ENCODE assay signal across 8 cellular contexts in genomic region chr21:34745557-34746255, GRCh38.
DNase-seq lines count a peak whose midpoint lies in the region; ATAC-seq and TF ChIP-seq lines count a peak whose summit lies in the region.

No MANE protein-coding gene starts in this region.

- H2AFZ ChIP-seq in neural progenitor cell (replicated peaks), result peak overlapping the region; percentile 12

- no peak overlapping the region for H3K4me2 ChIP-seq in neural progenitor cell

- H3K4me1 Mint-ChIP-seq in activated T-cell treated with anti-CD3 and anti-CD28 coated beads, Interleukin-2, amount 50 U/mL, for 4 hours (ENCODE audit: low read depth), result peaks cover 2% of the 10 kb centered on the region
- peaks cover 4% of the 10 kb centered on the region for H3K4me1 Mint-ChIP-seq in neural progenitor cell

- ATAC-seq in GM21381 (IDR thresholded peaks at IDR 0.05; ENCODE audit: unreplicated experiment), result peak; percentile 75
- peak; percentile 95 for ATAC-seq in Panc1
- ATAC-seq in activated T-cell treated with anti-CD3 and anti-CD28 coated beads, Interleukin-2, amount 50 U/mL, for 4 hours, result peak; percentile 83 to 84

- H3K4me1 ChIP-seq in Panc1 (ENCODE audit: control insufficient read depth, insufficient read depth, low read length) (peaks cover 4% of the 10 kb centered on the region), neural progenitor cell (no peaks in the 10 kb centered on the region)

- no peak overlapping the region for H3K27ac Mint-ChIP-seq in neural progenitor cell

- H3K4me3 Mint-ChIP-seq in activated T-cell treated with anti-CD3 and anti-CD28 coated beads, Interleukin-2, amount 50 U/mL, for 4 hours, result peak overlapping the region; percentile 58
- no peak overlapping the region for H3K4me3 Mint-ChIP-seq in neural progenitor cell

- no peaks in the 10 kb centered on the region for H3K9me3 Mint-ChIP-seq in activated T-cell treated with anti-CD3 and anti-CD28 coated beads, Interleukin-2, amount 50 U/mL, for 4 hours
- no peaks in the 10 kb centered on the region for H3K9me3 Mint-ChIP-seq in neural progenitor cell

- H3K27ac ChIP-seq in Panc1 (ENCODE audit: low read length), result no peak overlapping the region
- H3K27ac ChIP-seq in neural progenitor cell, result no peak overlapping the region

- H3K27me3 ChIP-seq in Panc1 (ENCODE audit: control insufficient read depth, insufficient read depth, low read length), result no peaks in the 10 kb centered on the region
- H3K27me3 ChIP-seq in neural progenitor cell, result no peaks in the 10 kb centered on the region

- BruUV-seq in Panc1 (replicated peaks; lab: Mats Ljungman, UMichigan), result no TSS peak

- no peaks in the 10 kb centered on the region for H4K20me1 ChIP-seq in neural progenitor cell (ENCODE audit: low read depth)

- CTCF ChIA-PET in Panc1 (lab: Charles Lee), result interaction anchor here (0.7 to 1.2 kb wide), 6 partner anchors 19 to 1094 kb away, joined by 3 to 8 read pairs (median 3); partner anchors contain the start of gene RUNX1

- no peak overlapping the region for H3K9ac ChIP-seq in neural progenitor cell

- H3K9me3 ChIP-seq in Panc1 (ENCODE audit: control insufficient read depth, insufficient read depth, low read depth, low read length) (no peaks in the 10 kb centered on the region), neural progenitor cell (ENCODE audit: low read depth) (no peaks in the 10 kb centered on the region)

- POLR2A ChIA-PET in Panc1 (lab: Charles Lee), result no interaction called here

- no peaks in the 10 kb centered on the region for H3K79me2 ChIP-seq in neural progenitor cell (ENCODE audit: low read depth)

- H3K36me3 ChIP-seq in Panc1 (ENCODE audit: control insufficient read depth, insufficient read depth, low read length) (no peaks in the 10 kb centered on the region), neural progenitor cell (no peaks in the 10 kb centered on the region)

- H3K4me3 ChIP-seq in Panc1 (ENCODE audit: low read depth in 2 of 2, low read length in 2 of 2) (peak overlapping the region in 1 of 2 experiments; percentile 5; a peak in 1 of 4 replicates), neural progenitor cell (no peak overlapping the region)

- H3F3A ChIP-seq in neural progenitor cell (ENCODE audit: low read depth), result no peaks in the 10 kb centered on the region

- H3K36me3 Mint-ChIP-seq in activated T-cell treated with anti-CD3 and anti-CD28 coated beads, Interleukin-2, amount 50 U/mL, for 4 hours (ENCODE audit: insufficient read depth), result no peaks in the 10 kb centered on the region
- no peaks in the 10 kb centered on the region for H3K36me3 Mint-ChIP-seq in neural progenitor cell

- peak; percentile 86 for TF ChIP-seq CTCF in Panc1 (IDR thresholded peaks at IDR 0.05)
- TF ChIP-seq CTCF in neural progenitor cell (IDR thresholded peaks at IDR 0.05), result peak; percentile 92

- intact Hi-C loops in Panc1 (cut with micrococcal nuclease; ENCODE audit: unreplicated experiment), result loop anchor here (5.0 to 10.0 kb wide), 3 partner anchors 147 to 1099 kb away; no protein-coding TSS in a partner anchor

- DNase-seq in COLO668 (lab: John Stamatoyannopoulos, UW; ENCODE audit: unreplicated experiment) (peak; percentile 72), KG1 (lab: John Stamatoyannopoulos, UW) (peak; percentile 50), Panc1 (ENCODE audit: low read depth, low spot score) (peak; percentile 47), fibroblast of peridontal ligament (ENCODE audit: extremely low read depth) (peak; percentile 93), neural progenitor cell (ENCODE audit: low spot score) (peak; percentile 89), stromal cell of bone marrow (ENCODE audit: low read depth) (peak; percentile 78)
- peak; percentile 43 for DNase-seq in activated T-cell treated with anti-CD3 and anti-CD28 coated beads, Interleukin-2, amount 50 U/mL, for 4 hours

- H3K27me3 Mint-ChIP-seq in activated T-cell treated with anti-CD3 and anti-CD28 coated beads, Interleukin-2, amount 50 U/mL, for 4 hours (ENCODE audit: low read depth), result peaks cover 13% of the 10 kb centered on the region
- peaks cover 6% of the 10 kb centered on the region for H3K27me3 Mint-ChIP-seq in neural progenitor cell (ENCODE audit: insufficient read depth, low read depth)

- in situ Hi-C loops in Panc1 (cut with HindIII; ENCODE audit: low pct_unique_long_range_greater_than_20kb, low sequenced_read_pairs), result no loop called here

Comparison
In these comparisons a context has a peak if more than half of its experiments do, and no peak if none do; other contexts are left out.
1. DNase-seq: peak in every context shown above with its lines; median percentile 93 in fibroblast of peridontal ligament; 89 in neural progenitor cell; 78 in stromal cell of bone marrow; 72 in COLO668; 50 in KG1; 47 in Panc1; 43 in activated T-cell treated with anti-CD3 and anti-CD28 coated beads, Interleukin-2, amount 50 U/mL, for 4 hours.